8 cellular contexts compared by ENCODE assay signal in the genomic region with DNA sequence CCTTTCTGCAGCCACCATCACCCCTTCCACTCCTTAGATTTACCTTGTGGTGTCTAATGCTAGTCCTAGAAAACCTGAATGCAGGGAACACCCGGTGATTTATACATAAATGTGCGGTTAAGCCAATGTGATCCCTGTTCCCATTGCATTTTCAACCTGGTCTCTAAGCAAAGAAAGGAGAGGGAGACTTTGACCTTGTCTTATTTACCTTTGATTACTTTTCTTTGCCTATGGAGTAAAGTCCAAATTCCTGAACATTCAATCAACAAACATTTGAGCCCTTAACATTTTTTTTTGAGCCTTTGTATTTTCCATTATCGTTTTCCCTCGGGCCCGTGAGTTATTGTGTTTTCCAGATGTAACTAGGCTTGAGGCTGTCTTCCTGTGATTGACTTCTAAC.
"Had no signal": no experiment of that assay in that cellular context is flagged by ENCODE, and none has a peak within 500 bp of the region (broad histone marks: within the 10 kb centered on the region; RNA-seq: fewer than 3 reads in every experiment).

No MANE protein-coding gene starts in this region.

- H3K27ac Mint-ChIP-seq: HFFc6, IgD-negative memory B cell had no signal

- H3K36me3 ChIP-seq: HAP-1 had no signal

- H3K9me3 ChIP-seq: HAP-1 had no signal

- H3K27me3 Mint-ChIP-seq: IgD-negative memory B cell had no signal

- H3K4me1 ChIP-seq: HAP-1 had no signal

- H3K9ac ChIP-seq: GM23248 had no signal

- ATAC-seq: HCT116 had no signal

- DNase-seq: GM23248, GOT3, H7, HFFc6, KBM-7 had no signal

- H3K4me3 Mint-ChIP-seq: HFFc6, IgD-negative memory B cell had no signal

- H3K27ac ChIP-seq: GM23248 had no signal

- H3K4me1 Mint-ChIP-seq: IgD-negative memory B cell had no signal

- H3K4me3 ChIP-seq: GM23248, HAP-1 had no signal
